In genomic region chr1:246667773-246668172, GRCh38 we compare ENCODE assay signal across 18 cellular contexts. TPM values are rescaled to one million over a fixed set of nuclear protein-coding genes. Genes with fewer than 3 reads are reported as not detected.
DNase-seq lines count a peak whose midpoint lies in the region; ATAC-seq and TF ChIP-seq lines count a peak whose summit lies in the region.
"Had no signal": no experiment of that assay in that cellular context is flagged by ENCODE, and none has a peak within 500 bp of the region (broad histone marks: within the 10 kb centered on the region; RNA-seq: fewer than 3 reads in every experiment).

No MANE protein-coding gene starts in this region.

- H3K4me3 ChIP-seq in mammary epithelial cell (replicated peaks in 1 of 3; ENCODE audit: insufficient read depth in 1 of 3, low read depth in 2 of 3, low read length in 3 of 3) (no peak overlapping the region), breast epithelium (no peak overlapping the region), GM23338 (no peak overlapping the region), mesendoderm (ENCODE audit: low read length) (no peak overlapping the region), suprapubic skin (no peak overlapping the region)
- H3K4me3 ChIP-seq: A549, GM23248 had no signal

- H2BK120ac ChIP-seq in mesendoderm (ENCODE audit: low read depth, low read length): no peak overlapping the region

- H3K27ac Mint-ChIP-seq in GM23338 (no peak overlapping the region), WTC11 (no peak overlapping the region)
- H3K27ac Mint-ChIP-seq: CD8-positive, alpha-beta memory T cell had no signal

- in situ Hi-C loops in mammary epithelial cell (cut with MboI; ENCODE audit: low sequenced_read_pairs in 2 of 2): no loop called here

- TF ChIP-seq EP300 in suprapubic skin (IDR thresholded peaks at IDR 0.05): no peak

- H3K4me1 Mint-ChIP-seq in GM23338 (peaks cover 4% of the 10 kb centered on the region), WTC11 (no peaks in the 10 kb centered on the region)
- H3K4me1 Mint-ChIP-seq: CD14-positive monocyte had no signal

- H3K79me1 ChIP-seq in mesendoderm (ENCODE audit: low read length): no peaks in the 10 kb centered on the region

- POLR2A ChIA-PET in WTC11 (lab: Charles Lee): no interaction called here

- H3F3A ChIP-seq in GM23338 (replicated peaks; ENCODE audit: low read depth): no peaks in the 10 kb centered on the region

- no peaks in the 10 kb centered on the region for H3K4me1 ChIP-seq in mammary epithelial cell (ENCODE audit: insufficient read depth, low read length)
- H3K4me1 ChIP-seq in breast epithelium: no peaks in the 10 kb centered on the region
- no peaks in the 10 kb centered on the region for H3K4me1 ChIP-seq in GM23338 (ENCODE audit: insufficient read depth)
- no peaks in the 10 kb centered on the region for H3K4me1 ChIP-seq in mesendoderm (ENCODE audit: control insufficient read depth, low read depth, low read length)
- no peaks in the 10 kb centered on the region for H3K4me1 ChIP-seq in suprapubic skin
- H3K4me1 ChIP-seq: A549, Caco-2 had no signal

- H3K9me3 ChIP-seq in mammary epithelial cell (replicated peaks; ENCODE audit: insufficient read depth, low read length): no peaks in the 10 kb centered on the region
- H3K9me3 ChIP-seq in breast epithelium: no peaks in the 10 kb centered on the region
- H3K9me3 ChIP-seq in suprapubic skin: no peaks in the 10 kb centered on the region
- H3K9me3 ChIP-seq: A549, Caco-2 had no signal

- no peaks in the 10 kb centered on the region for H3K27me3 Mint-ChIP-seq in GM23338 (ENCODE audit: insufficient read depth, low read depth, poor library complexity)
- H3K27me3 Mint-ChIP-seq in WTC11 (ENCODE audit: low read depth): no peaks in the 10 kb centered on the region
- H3K27me3 Mint-ChIP-seq: CD8-positive, alpha-beta memory T cell had no signal

- no peak overlapping the region for H3K18ac ChIP-seq in mesendoderm (ENCODE audit: low read length)

- BruUV-seq in mammary epithelial cell (replicated peaks; lab: Mats Ljungman, UMichigan): TSS peak; percentile 14

- CTCF ChIA-PET in mammary epithelial cell (lab: Charles Lee; ENCODE audit: low non-redundant PET): no interaction called here
- CTCF ChIA-PET in WTC11 (lab: Charles Lee): interaction anchor here (0.6 to 1.0 kb wide), 2 partner anchors 18 to 22 kb away, joined by 3 to 6 read pairs; no protein-coding TSS in a partner anchor

- no peak overlapping the region for H3K23ac ChIP-seq in mesendoderm (ENCODE audit: low read length)

- TF ChIP-seq POLR2A in breast epithelium (IDR thresholded peaks at IDR 0.05): no peak
- TF ChIP-seq POLR2A in suprapubic skin (IDR thresholded peaks at IDR 0.05): no peak

- no peaks in the 10 kb centered on the region for H3K9me3 Mint-ChIP-seq in GM23338
- peaks cover 2% of the 10 kb centered on the region; the same call in 1 of the 2 replicates for H3K9me3 Mint-ChIP-seq in WTC11
- H3K9me3 Mint-ChIP-seq: CD14-positive monocyte; CD8-positive, alpha-beta memory T cell had no signal

- no peaks in the 10 kb centered on the region for H4K20me1 ChIP-seq in mammary epithelial cell (ENCODE audit: insufficient read depth, low read length)
- H4K20me1 ChIP-seq in GM23338 (replicated peaks; ENCODE audit: insufficient read depth): no peaks in the 10 kb centered on the region

- no peak for DNase-seq in mammary epithelial cell
- DNase-seq in breast epithelium (ENCODE audit: low spot score in 2 of 2): no peak
- no peak for DNase-seq in GM23338 (ENCODE audit: low spot score)
- no peak for DNase-seq in WTC11 (ENCODE audit: low spot score)
- DNase-seq in mesendoderm: peak; percentile 52
- no peak for DNase-seq in H4 (ENCODE audit: low spot score)
- no peak for DNase-seq in suprapubic skin (ENCODE audit: low spot score in 2 of 2)
- DNase-seq: Caco-2; CD8-positive, alpha-beta memory T cell; DND-41; GDM1; GM23248; HCEC 1CT; IMR-90; KBM-7 had no signal

- H2AFZ ChIP-seq in mammary epithelial cell (ENCODE audit: low read depth, low read length) (no peak overlapping the region), GM23338 (no peak overlapping the region)
- H2AFZ ChIP-seq: GM23248 had no signal

- ATAC-seq in GM23338 (peak; percentile 74), WTC11 (no peak), HG02678 (IDR thresholded peaks at IDR 0.05; ENCODE audit: unreplicated experiment) (no peak)
- ATAC-seq: A549 had no signal

- TF ChIP-seq CTCF in mammary epithelial cell (conservative IDR thresholded peaks at IDR 0.05 in 1 of 2, IDR thresholded peaks at IDR 0.05 in 1 of 2; ENCODE audit: extremely low read depth in 1 of 2, insufficient read depth in 1 of 2, low read depth in 1 of 2, low read length in 2 of 2) (no peak), breast epithelium (IDR thresholded peaks at IDR 0.05) (no peak), GM23338 (conservative IDR thresholded peaks at IDR 0.05; ENCODE audit: low read depth in 2 of 2) (no peak), WTC11 (IDR thresholded peaks at IDR 0.05) (no peak), suprapubic skin (IDR thresholded peaks at IDR 0.05) (no peak)

- H3K36me3 Mint-ChIP-seq in GM23338 (ENCODE audit: low read depth) (no peaks in the 10 kb centered on the region), WTC11 (peaks cover 3% of the 10 kb centered on the region; the same call in 1 of the 2 replicates)

- no peak overlapping the region for H3K4me2 ChIP-seq in mammary epithelial cell (ENCODE audit: insufficient read depth, low read depth, low read length)
- H3K4me2 ChIP-seq in GM23338: no peak overlapping the region
- no peak overlapping the region for H3K4me2 ChIP-seq in mesendoderm (ENCODE audit: low read length)
- H3K4me2 ChIP-seq: A549 had no signal

- 98% methylated on average over 5 of the region's 5 CpGs for WGBS in mammary epithelial cell (ENCODE audit: low coverage, missing lambda C conversion rate)
- WGBS in mesendoderm (ENCODE audit: extremely low coverage, insufficient coverage, low lambda C conversion rate): no CpG with 5 or more reads among the region's 5 CpGs
- WGBS in suprapubic skin: 97% methylated on average over 5 of the region's 5 CpGs

- H2BK5ac ChIP-seq in mesendoderm (ENCODE audit: low read length): no peak overlapping the region

- H3K4ac ChIP-seq in mesendoderm (ENCODE audit: low read depth, low read length): no peak overlapping the region

- dilution Hi-C loops in mammary epithelial cell (cut with HindIII; ENCODE audit: low sequenced_read_pairs): no loop called here

- intact Hi-C loops in mammary epithelial cell (cut with micrococcal nuclease) (no loop called here), breast epithelium (cut with DNase I; ENCODE audit: low total_unique reads) (no loop called here)

- H2AK5ac ChIP-seq in mesendoderm (ENCODE audit: low read length): no peak overlapping the region

- H3K9ac ChIP-seq in mammary epithelial cell (ENCODE audit: insufficient read depth, low read length) (no peak overlapping the region), mesendoderm (ENCODE audit: low read length) (no peak overlapping the region)
- H3K9ac ChIP-seq: GM23248 had no signal

- H4K8ac ChIP-seq in mesendoderm (ENCODE audit: low read depth, low read length): no peak overlapping the region

- no peak overlapping the region for H4K5ac ChIP-seq in mesendoderm (ENCODE audit: low read length)

- no peak overlapping the region for H3K56ac ChIP-seq in mesendoderm (ENCODE audit: low read length)

- no peak overlapping the region for H2BK15ac ChIP-seq in mesendoderm (replicated peaks; ENCODE audit: low read depth)

- no peak overlapping the region for H3K27ac ChIP-seq in mammary epithelial cell (ENCODE audit: insufficient read depth, low read depth, low read length)
- H3K27ac ChIP-seq in breast epithelium: no peak overlapping the region
- H3K27ac ChIP-seq in GM23338 (ENCODE audit: low read depth): no peak overlapping the region
- no peak overlapping the region for H3K27ac ChIP-seq in mesendoderm (ENCODE audit: low read depth, low read length)
- H3K27ac ChIP-seq in suprapubic skin: no peak overlapping the region
- H3K27ac ChIP-seq: A549, GM23248 had no signal

- H3K27me3 ChIP-seq in mammary epithelial cell (ENCODE audit: insufficient read depth, low read length) (no peaks in the 10 kb centered on the region), breast epithelium (no peaks in the 10 kb centered on the region), GM23338 (ENCODE audit: insufficient read depth) (no peaks in the 10 kb centered on the region), mesendoderm (ENCODE audit: insufficient read depth, low read length, poor library complexity) (no peaks in the 10 kb centered on the region), suprapubic skin (no peaks in the 10 kb centered on the region)

- H3K4me3 Mint-ChIP-seq in GM23338 (no peak overlapping the region), WTC11 (no peak overlapping the region)
- H3K4me3 Mint-ChIP-seq: CD14-positive monocyte; CD8-positive, alpha-beta memory T cell had no signal

- H3K9me2 ChIP-seq in GM23338 (ENCODE audit: insufficient read depth): no peaks in the 10 kb centered on the region

- H3K79me2 ChIP-seq in mammary epithelial cell (ENCODE audit: insufficient read depth, low read length) (no peaks in the 10 kb centered on the region), GM23338 (replicated peaks; ENCODE audit: insufficient read depth) (no peaks in the 10 kb centered on the region), mesendoderm (ENCODE audit: control insufficient read depth, insufficient read depth, low read length) (no peaks in the 10 kb centered on the region)

- H3K36me3 ChIP-seq in mammary epithelial cell (ENCODE audit: insufficient read depth, low read length): no peaks in the 10 kb centered on the region
- no peaks in the 10 kb centered on the region for H3K36me3 ChIP-seq in breast epithelium
- H3K36me3 ChIP-seq in GM23338 (ENCODE audit: insufficient read depth): no peaks in the 10 kb centered on the region
- no peaks in the 10 kb centered on the region for H3K36me3 ChIP-seq in mesendoderm (ENCODE audit: control insufficient read depth, insufficient read depth, low read length)
- peaks cover 16% of the 10 kb centered on the region for H3K36me3 ChIP-seq in suprapubic skin

TF ChIP-seq in GM23338, 12 proteins besides CTCF, POLR2A, EP300 and RAD21 (continues in another document):
- TF ChIP-seq JUNB (IDR thresholded peaks at IDR 0.05; ENCODE audit: unreplicated experiment): no peak
- no peak for TF ChIP-seq EZH2 (IDR thresholded peaks at IDR 0.05; ENCODE audit: low read depth, unreplicated experiment)
- no peak for TF ChIP-seq EZH2phosphoT487 (IDR thresholded peaks at IDR 0.05; ENCODE audit: unreplicated experiment)

TF ChIP-seq in WTC11, 78 proteins besides CTCF, POLR2A, EP300 and RAD21:
- TF ChIP-seq ZNF423 (CRISPR knock-in tag; IDR thresholded peaks at IDR 0.05) (peak; percentile 89), ZNF416 (CRISPR knock-in tag; IDR thresholded peaks at IDR 0.05) (no peak)

RNA-seq across cellular contexts. Expression of gene SCCPDH, which starts 56.4 kb away (rescaled TPM):
- total RNA-seq in mammary epithelial cell: 1 to 10 TPM; 1.6 to 9.7 TPM
- 5.2 TPM for polyA plus RNA-seq in mammary epithelial cell
- polyA minus RNA-seq in mammary epithelial cell: 1.3 TPM
- 10 to 100 TPM; 11.3 to 30.8 (median 23.7) TPM for total RNA-seq in breast epithelium
- total RNA-seq in GM23338 (2014; rRNA removed; shearing (Covaris generic)): 18.8 and 20.4 TPM in 2 replicates
- 13.6 and 14.4 TPM in 2 replicates for polyA plus RNA-seq in GM23338 (2016; fragmentation: Nextera tagmentation; extraction: Ambion mirVana)
- 10.9 to 13.0 TPM (median 12.4 TPM) in 3 replicates for total RNA-seq in WTC11 (2021)
- 12.3 TPM for polyA plus RNA-seq in mesendoderm (2013, experiment 1 of 2)
- 12.3 TPM for polyA plus RNA-seq in mesendoderm (2013, experiment 2 of 2)
- total RNA-seq in H4 (2014; rRNA removed; shearing (Covaris generic)): 34.7 and 36.1 TPM in 2 replicates
- total RNA-seq in suprapubic skin: 10 to 100 TPM in 2 of 4 donors, 1 to 10 TPM in 2; 4.0 to 11.2 (median 10.0) TPM
